In genomic region chr19:40751065-40751923, GRCh38 we compare ENCODE assay signal across 8 cellular contexts. TPM values are rescaled to one million over a fixed set of nuclear protein-coding genes. Genes with fewer than 3 reads are reported as not detected.
DNase-seq lines count a peak whose midpoint lies in the region; ATAC-seq and TF ChIP-seq lines count a peak whose summit lies in the region.

SNRPA (plus strand) TSS chr19:40751203; CDS start chr19:40751409, 206 bp downstream.

- H3K4me1 Mint-ChIP-seq in activated CD4-positive, alpha-beta T cell treated with anti-CD3 and anti-CD28 coated beads, Interleukin-2, amount 10 ng/mL, durations not matched to agents 7 days and 5 days = peaks cover 49% of the 10 kb centered on the region

- CTCF ChIA-PET in activated CD4-positive, alpha-beta T cell treated with anti-CD3 and anti-CD28 coated beads, Interleukin-2, amount 10 ng/mL, durations not matched to agents 7 days and 5 days (lab: Charles Lee) = interaction anchor here (0.5 to 3.1 kb wide), 7 partner anchors 15 to 117 kb away, joined by 3 to 9 read pairs (median 4); partner anchors contain the start of genes COQ8B and ITPKC

- peak within 1 kb of the TSS; percentile 100 for H3K4me3 Mint-ChIP-seq in activated CD4-positive, alpha-beta T cell treated with anti-CD3 and anti-CD28 coated beads, Interleukin-2, amount 10 ng/mL, durations not matched to agents 7 days and 5 days

- H3K9me3 Mint-ChIP-seq in activated CD4-positive, alpha-beta T cell treated with anti-CD3 and anti-CD28 coated beads, Interleukin-2, amount 10 ng/mL, durations not matched to agents 7 days and 5 days = no peaks in the 10 kb centered on the region

- peaks cover 3% of the 10 kb centered on the region; the same call in 1 of the 2 replicates for H3K4me1 ChIP-seq in BE2C

- POLR2A ChIA-PET in activated CD4-positive, alpha-beta T cell treated with anti-CD3 and anti-CD28 coated beads, Interleukin-2, amount 10 ng/mL, durations not matched to agents 7 days and 5 days (lab: Charles Lee) = interaction anchor here (0.9 kb wide), 2 partner anchors 26 to 27 kb away, joined by 3 to 10 read pairs; partner anchors contain the start of gene RAB4B

- DNase-seq in BE2C (peak; percentile 98), NCI-H526 treated with DMSO at 0.1 percent for 48 hours (lab: John Stamatoyannopoulos, UW) (peak; percentile 97), dedifferentiated amniotic fluid mesenchymal stem cell (ENCODE audit: extremely low spot score) (peak; percentile 99), left kidney (ENCODE audit: low read depth, low spot score) (peak; percentile 99)
- peak; percentile 98 for DNase-seq in activated CD4-positive, alpha-beta T cell treated with anti-CD3 and anti-CD28 coated beads, Interleukin-2, amount 10 ng/mL, durations not matched to agents 7 days and 5 days
- peak; percentile 95 for DNase-seq in stimulated activated CD4-positive, alpha-beta T cell treated with anti-CD3 and anti-CD28 coated beads, Interleukin-2, amount 100 ng/mL, for 4 hours (ENCODE audit: low read depth)

- peak within 1 kb of the TSS; percentile 100 for H3K27ac Mint-ChIP-seq in activated CD4-positive, alpha-beta T cell treated with anti-CD3 and anti-CD28 coated beads, Interleukin-2, amount 10 ng/mL, durations not matched to agents 7 days and 5 days

- peaks cover 48% of the 10 kb centered on the region for H3K36me3 Mint-ChIP-seq in activated CD4-positive, alpha-beta T cell treated with anti-CD3 and anti-CD28 coated beads, Interleukin-2, amount 10 ng/mL, durations not matched to agents 7 days and 5 days (ENCODE audit: low read depth)

- no peaks in the 10 kb centered on the region for H3K27me3 Mint-ChIP-seq in activated CD4-positive, alpha-beta T cell treated with anti-CD3 and anti-CD28 coated beads, Interleukin-2, amount 10 ng/mL, durations not matched to agents 7 days and 5 days

- peak; percentile 76 for ATAC-seq in GM19324 (IDR thresholded peaks at IDR 0.05; ENCODE audit: low FRiP score, unreplicated experiment)
- ATAC-seq in HG03469 (IDR thresholded peaks at IDR 0.05; ENCODE audit: unreplicated experiment) = peak; percentile 38

- peaks cover 26% of the 10 kb centered on the region for H3K36me3 ChIP-seq in BE2C

- peak within 1 kb of the TSS; percentile 93 for H3K4me3 ChIP-seq in BE2C (ENCODE audit: low read depth, low read length)

- no peak for TF ChIP-seq CTCF in BE2C (IDR thresholded peaks at IDR 0.05; ENCODE audit: low read depth, low read length)

- no peaks in the 10 kb centered on the region for H3K27me3 ChIP-seq in BE2C

- H3K9me3 ChIP-seq in BE2C = no peaks in the 10 kb centered on the region

RNA-seq across cellular contexts. Expression of gene SNRPA, which starts in this region (rescaled TPM):
- polyA plus RNA-seq in BE2C (2012; ENCODE audit: insufficient read depth, insufficient read length, low read depth) = 73.9 TPM
- 100 to 1,000 TPM; 149 to 182 TPM for total RNA-seq in activated CD4-positive, alpha-beta T cell treated with anti-CD3 and anti-CD28 coated beads, Interleukin-2, amount 10 ng/mL, durations not matched to agents 7 days and 5 days

Comparison
In these comparisons a context has a peak if more than half of its experiments do, and no peak if none do; other contexts are left out.
1. Peak in every context shown above with its lines: DNase-seq, ATAC-seq and H3K4me3 ChIP-seq.